2 cellular contexts compared by ENCODE assay signal in the genomic region with DNA sequence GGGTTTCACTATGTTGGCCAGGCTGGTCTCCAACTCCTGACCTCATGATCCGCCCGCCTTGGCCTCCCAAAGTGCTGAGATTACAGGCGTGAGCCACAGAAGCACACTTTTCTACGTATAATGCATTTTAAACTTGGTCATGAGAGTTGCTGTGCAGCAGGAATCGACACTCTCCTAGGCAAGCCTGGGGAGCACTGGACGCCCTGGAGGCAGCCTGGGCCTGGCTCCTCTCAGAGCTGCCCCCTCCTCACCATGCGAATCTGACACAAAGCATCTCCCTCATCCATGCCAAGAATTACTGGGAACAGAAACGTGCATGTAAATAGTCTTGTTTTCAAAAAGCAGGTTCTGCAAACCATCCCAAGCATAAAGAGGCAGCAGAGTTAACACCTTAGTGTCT.
TF ChIP-seq lines count a peak whose summit lies in the region.

No MANE protein-coding gene starts in this region.

TF ChIP-seq in GM23338, 12 proteins besides CTCF, POLR2A, EP300 and RAD21 (continued from another document):
- TF ChIP-seq, protein P1, sequence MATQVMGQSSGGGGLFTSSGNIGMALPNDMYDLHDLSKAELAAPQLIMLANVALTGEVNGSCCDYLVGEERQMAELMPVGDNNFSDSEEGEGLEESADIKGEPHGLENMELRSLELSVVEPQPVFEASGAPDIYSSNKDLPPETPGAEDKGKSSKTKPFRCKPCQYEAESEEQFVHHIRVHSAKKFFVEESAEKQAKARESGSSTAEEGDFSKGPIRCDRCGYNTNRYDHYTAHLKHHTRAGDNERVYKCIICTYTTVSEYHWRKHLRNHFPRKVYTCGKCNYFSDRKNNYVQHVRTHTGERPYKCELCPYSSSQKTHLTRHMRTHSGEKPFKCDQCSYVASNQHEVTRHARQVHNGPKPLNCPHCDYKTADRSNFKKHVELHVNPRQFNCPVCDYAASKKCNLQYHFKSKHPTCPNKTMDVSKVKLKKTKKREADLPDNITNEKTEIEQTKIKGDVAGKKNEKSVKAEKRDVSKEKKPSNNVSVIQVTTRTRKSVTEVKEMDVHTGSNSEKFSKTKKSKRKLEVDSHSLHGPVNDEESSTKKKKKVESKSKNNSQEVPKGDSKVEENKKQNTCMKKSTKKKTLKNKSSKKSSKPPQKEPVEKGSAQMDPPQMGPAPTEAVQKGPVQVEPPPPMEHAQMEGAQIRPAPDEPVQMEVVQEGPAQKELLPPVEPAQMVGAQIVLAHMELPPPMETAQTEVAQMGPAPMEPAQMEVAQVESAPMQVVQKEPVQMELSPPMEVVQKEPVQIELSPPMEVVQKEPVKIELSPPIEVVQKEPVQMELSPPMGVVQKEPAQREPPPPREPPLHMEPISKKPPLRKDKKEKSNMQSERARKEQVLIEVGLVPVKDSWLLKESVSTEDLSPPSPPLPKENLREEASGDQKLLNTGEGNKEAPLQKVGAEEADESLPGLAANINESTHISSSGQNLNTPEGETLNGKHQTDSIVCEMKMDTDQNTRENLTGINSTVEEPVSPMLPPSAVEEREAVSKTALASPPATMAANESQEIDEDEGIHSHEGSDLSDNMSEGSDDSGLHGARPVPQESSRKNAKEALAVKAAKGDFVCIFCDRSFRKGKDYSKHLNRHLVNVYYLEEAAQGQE (IDR thresholded peaks at IDR 0.05; ENCODE audit: unreplicated experiment): no peak
- no peak for TF ChIP-seq ZNF114 (CRISPR knock-in tag; IDR thresholded peaks at IDR 0.05)
- no peak for TF ChIP-seq EZH2 (IDR thresholded peaks at IDR 0.05; ENCODE audit: low read depth, unreplicated experiment)
- no peak for TF ChIP-seq CREB1 (CRISPR knock-in tag; IDR thresholded peaks at IDR 0.05; ENCODE audit: low read depth)
- no peak for TF ChIP-seq POLR2AphosphoS5 (IDR thresholded peaks at IDR 0.05; ENCODE audit: low read depth)
TF ChIP-seq in GM23338: peak in this region for 0.

TF ChIP-seq in WTC11, 78 proteins besides CTCF, POLR2A, EP300 and RAD21 (continued from another document):
- TF ChIP-seq, protein P2, sequence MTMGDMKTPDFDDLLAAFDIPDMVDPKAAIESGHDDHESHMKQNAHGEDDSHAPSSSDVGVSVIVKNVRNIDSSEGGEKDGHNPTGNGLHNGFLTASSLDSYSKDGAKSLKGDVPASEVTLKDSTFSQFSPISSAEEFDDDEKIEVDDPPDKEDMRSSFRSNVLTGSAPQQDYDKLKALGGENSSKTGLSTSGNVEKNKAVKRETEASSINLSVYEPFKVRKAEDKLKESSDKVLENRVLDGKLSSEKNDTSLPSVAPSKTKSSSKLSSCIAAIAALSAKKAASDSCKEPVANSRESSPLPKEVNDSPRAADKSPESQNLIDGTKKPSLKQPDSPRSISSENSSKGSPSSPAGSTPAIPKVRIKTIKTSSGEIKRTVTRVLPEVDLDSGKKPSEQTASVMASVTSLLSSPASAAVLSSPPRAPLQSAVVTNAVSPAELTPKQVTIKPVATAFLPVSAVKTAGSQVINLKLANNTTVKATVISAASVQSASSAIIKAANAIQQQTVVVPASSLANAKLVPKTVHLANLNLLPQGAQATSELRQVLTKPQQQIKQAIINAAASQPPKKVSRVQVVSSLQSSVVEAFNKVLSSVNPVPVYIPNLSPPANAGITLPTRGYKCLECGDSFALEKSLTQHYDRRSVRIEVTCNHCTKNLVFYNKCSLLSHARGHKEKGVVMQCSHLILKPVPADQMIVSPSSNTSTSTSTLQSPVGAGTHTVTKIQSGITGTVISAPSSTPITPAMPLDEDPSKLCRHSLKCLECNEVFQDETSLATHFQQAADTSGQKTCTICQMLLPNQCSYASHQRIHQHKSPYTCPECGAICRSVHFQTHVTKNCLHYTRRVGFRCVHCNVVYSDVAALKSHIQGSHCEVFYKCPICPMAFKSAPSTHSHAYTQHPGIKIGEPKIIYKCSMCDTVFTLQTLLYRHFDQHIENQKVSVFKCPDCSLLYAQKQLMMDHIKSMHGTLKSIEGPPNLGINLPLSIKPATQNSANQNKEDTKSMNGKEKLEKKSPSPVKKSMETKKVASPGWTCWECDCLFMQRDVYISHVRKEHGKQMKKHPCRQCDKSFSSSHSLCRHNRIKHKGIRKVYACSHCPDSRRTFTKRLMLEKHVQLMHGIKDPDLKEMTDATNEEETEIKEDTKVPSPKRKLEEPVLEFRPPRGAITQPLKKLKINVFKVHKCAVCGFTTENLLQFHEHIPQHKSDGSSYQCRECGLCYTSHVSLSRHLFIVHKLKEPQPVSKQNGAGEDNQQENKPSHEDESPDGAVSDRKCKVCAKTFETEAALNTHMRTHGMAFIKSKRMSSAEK (CRISPR knock-in tag; IDR thresholded peaks at IDR 0.05; ENCODE audit: borderline replicate concordance): no peak
- TF ChIP-seq GABPB1 (CRISPR knock-in tag; IDR thresholded peaks at IDR 0.05): no peak
- TF ChIP-seq TEAD4 (CRISPR knock-in tag; IDR thresholded peaks at IDR 0.05): no peak
- TF ChIP-seq, protein P3, sequence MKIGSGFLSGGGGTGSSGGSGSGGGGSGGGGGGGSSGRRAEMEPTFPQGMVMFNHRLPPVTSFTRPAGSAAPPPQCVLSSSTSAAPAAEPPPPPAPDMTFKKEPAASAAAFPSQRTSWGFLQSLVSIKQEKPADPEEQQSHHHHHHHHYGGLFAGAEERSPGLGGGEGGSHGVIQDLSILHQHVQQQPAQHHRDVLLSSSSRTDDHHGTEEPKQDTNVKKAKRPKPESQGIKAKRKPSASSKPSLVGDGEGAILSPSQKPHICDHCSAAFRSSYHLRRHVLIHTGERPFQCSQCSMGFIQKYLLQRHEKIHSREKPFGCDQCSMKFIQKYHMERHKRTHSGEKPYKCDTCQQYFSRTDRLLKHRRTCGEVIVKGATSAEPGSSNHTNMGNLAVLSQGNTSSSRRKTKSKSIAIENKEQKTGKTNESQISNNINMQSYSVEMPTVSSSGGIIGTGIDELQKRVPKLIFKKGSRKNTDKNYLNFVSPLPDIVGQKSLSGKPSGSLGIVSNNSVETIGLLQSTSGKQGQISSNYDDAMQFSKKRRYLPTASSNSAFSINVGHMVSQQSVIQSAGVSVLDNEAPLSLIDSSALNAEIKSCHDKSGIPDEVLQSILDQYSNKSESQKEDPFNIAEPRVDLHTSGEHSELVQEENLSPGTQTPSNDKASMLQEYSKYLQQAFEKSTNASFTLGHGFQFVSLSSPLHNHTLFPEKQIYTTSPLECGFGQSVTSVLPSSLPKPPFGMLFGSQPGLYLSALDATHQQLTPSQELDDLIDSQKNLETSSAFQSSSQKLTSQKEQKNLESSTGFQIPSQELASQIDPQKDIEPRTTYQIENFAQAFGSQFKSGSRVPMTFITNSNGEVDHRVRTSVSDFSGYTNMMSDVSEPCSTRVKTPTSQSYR (CRISPR knock-in tag; IDR thresholded peaks at IDR 0.05): no peak
- no peak for TF ChIP-seq ZNF423 (CRISPR knock-in tag; IDR thresholded peaks at IDR 0.05)
- TF ChIP-seq MXD4 (CRISPR knock-in tag; IDR thresholded peaks at IDR 0.05; ENCODE audit: borderline replicate concordance): no peak
- no peak for TF ChIP-seq SOX15 (CRISPR knock-in tag; IDR thresholded peaks at IDR 0.05)
- TF ChIP-seq RORB (CRISPR knock-in tag; IDR thresholded peaks at IDR 0.05): no peak
- TF ChIP-seq PRRX2 (CRISPR knock-in tag; IDR thresholded peaks at IDR 0.05): no peak
- TF ChIP-seq NFE2L1 (CRISPR knock-in tag; IDR thresholded peaks at IDR 0.05): no peak
- TF ChIP-seq CREM (CRISPR knock-in tag; IDR thresholded peaks at IDR 0.05): no peak
- TF ChIP-seq, protein P4, sequence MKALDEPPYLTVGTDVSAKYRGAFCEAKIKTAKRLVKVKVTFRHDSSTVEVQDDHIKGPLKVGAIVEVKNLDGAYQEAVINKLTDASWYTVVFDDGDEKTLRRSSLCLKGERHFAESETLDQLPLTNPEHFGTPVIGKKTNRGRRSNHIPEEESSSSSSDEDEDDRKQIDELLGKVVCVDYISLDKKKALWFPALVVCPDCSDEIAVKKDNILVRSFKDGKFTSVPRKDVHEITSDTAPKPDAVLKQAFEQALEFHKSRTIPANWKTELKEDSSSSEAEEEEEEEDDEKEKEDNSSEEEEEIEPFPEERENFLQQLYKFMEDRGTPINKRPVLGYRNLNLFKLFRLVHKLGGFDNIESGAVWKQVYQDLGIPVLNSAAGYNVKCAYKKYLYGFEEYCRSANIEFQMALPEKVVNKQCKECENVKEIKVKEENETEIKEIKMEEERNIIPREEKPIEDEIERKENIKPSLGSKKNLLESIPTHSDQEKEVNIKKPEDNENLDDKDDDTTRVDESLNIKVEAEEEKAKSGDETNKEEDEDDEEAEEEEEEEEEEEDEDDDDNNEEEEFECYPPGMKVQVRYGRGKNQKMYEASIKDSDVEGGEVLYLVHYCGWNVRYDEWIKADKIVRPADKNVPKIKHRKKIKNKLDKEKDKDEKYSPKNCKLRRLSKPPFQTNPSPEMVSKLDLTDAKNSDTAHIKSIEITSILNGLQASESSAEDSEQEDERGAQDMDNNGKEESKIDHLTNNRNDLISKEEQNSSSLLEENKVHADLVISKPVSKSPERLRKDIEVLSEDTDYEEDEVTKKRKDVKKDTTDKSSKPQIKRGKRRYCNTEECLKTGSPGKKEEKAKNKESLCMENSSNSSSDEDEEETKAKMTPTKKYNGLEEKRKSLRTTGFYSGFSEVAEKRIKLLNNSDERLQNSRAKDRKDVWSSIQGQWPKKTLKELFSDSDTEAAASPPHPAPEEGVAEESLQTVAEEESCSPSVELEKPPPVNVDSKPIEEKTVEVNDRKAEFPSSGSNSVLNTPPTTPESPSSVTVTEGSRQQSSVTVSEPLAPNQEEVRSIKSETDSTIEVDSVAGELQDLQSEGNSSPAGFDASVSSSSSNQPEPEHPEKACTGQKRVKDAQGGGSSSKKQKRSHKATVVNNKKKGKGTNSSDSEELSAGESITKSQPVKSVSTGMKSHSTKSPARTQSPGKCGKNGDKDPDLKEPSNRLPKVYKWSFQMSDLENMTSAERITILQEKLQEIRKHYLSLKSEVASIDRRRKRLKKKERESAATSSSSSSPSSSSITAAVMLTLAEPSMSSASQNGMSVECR (CRISPR knock-in tag; IDR thresholded peaks at IDR 0.05; ENCODE audit: borderline replicate concordance): no peak
- TF ChIP-seq IRF2 (CRISPR knock-in tag; IDR thresholded peaks at IDR 0.05; ENCODE audit: borderline replicate concordance, low read depth): no peak
